1 cellular context compared by ENCODE assay signal in the genomic region with DNA sequence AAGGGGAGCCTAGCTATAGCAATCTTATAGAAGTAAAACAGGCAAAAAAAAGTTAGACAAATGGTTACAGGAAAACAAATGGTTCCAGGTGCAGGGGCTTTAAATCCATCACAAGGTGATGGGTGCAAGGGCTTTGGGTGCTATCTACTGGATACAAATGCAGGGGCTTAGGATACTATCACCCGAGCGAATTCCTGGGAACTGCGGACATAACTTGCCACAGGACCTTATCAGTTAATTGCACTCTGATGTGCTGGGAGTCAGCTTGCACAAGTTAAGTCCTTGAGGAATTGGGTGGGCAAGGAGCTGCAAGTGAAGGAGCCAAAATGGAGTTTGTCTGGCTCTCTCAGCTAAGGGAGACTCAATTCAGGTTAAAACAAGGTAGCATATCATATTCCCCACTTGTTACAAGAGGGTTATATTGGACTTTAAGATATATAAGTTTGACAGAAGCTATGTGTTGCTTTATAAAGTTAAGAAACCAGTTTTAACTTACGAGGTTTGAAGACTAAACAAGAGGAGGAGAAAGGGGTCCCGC.
A peak's percentile ranks its signal among the peaks of the same experiment; 100 is the strongest.
TF ChIP-seq lines count a peak whose summit lies in the region.

No MANE protein-coding gene starts in this region.

TF ChIP-seq in K562, 482 proteins besides CTCF, POLR2A, EP300 and RAD21 (continued from another document and continues in another):
- TF ChIP-seq, protein P1, sequence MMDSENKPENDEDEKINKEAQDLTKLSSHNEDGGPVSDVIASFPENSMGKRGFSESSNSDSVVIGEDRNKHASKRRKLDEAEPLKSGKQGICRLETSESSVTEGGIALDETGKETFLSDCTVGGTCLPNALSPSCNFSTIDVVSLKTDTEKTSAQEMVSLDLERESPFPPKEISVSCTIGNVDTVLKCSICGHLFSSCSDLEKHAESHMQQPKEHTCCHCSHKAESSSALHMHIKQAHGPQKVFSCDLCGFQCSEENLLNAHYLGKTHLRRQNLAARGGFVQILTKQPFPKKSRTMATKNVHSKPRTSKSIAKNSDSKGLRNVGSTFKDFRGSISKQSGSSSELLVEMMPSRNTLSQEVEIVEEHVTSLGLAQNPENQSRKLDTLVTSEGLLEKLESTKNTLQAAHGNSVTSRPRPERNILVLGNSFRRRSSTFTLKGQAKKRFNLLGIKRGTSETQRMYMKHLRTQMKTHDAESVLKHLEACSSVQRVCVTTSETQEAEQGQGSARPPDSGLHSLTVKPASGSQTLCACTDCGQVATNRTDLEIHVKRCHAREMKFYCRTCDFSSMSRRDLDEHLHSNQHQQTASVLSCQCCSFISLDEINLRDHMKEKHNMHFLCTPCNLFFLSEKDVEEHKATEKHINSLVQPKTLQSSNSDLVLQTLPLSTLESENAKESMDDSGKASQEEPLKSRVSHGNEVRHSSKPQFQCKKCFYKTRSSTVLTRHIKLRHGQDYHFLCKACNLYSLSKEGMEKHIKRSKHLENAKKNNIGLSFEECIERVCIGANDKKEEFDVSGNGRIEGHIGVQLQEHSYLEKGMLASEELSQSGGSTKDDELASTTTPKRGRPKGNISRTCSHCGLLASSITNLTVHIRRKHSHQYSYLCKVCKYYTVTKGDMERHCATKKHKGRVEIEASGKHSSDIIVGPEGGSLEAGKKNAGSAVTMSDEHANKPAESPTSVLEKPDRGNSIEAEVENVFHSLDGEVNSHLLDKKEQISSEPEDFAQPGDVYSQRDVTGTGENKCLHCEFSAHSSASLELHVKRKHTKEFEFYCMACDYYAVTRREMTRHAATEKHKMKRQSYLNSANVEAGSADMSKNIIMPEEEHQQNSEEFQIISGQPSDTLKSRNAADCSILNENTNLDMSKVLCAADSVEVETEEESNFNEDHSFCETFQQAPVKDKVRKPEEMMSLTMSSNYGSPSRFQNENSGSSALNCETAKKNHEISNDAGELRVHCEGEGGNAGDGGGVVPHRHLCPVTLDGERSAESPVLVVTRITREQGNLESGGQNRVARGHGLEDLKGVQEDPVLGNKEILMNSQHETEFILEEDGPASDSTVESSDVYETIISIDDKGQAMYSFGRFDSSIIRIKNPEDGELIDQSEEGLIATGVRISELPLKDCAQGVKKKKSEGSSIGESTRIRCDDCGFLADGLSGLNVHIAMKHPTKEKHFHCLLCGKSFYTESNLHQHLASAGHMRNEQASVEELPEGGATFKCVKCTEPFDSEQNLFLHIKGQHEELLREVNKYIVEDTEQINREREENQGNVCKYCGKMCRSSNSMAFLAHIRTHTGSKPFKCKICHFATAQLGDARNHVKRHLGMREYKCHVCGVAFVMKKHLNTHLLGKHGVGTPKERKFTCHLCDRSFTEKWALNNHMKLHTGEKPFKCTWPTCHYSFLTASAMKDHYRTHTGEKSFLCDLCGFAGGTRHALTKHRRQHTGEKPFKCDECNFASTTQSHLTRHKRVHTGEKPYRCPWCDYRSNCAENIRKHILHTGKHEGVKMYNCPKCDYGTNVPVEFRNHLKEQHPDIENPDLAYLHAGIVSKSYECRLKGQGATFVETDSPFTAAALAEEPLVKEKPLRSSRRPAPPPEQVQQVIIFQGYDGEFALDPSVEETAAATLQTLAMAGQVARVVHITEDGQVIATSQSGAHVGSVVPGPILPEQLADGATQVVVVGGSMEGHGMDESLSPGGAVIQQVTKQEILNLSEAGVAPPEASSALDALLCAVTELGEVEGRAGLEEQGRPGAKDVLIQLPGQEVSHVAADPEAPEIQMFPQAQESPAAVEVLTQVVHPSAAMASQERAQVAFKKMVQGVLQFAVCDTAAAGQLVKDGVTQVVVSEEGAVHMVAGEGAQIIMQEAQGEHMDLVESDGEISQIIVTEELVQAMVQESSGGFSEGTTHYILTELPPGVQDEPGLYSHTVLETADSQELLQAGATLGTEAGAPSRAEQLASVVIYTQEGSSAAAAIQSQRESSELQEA (IDR thresholded peaks at IDR 0.05; ENCODE audit: low read depth), result no peak
- TF ChIP-seq MEIS2 (IDR thresholded peaks at IDR 0.05; ENCODE audit: partially characterized antibody) (no peak), NELFE (IDR thresholded peaks at IDR 0.05; ENCODE audit: insufficient read depth, insufficient read length) (no peak), MYC (IDR thresholded peaks at IDR 0.05; ENCODE audit: low read depth, low read length) (no peak), MYC (CRISPR knock-in tag; IDR thresholded peaks at IDR 0.05; ENCODE audit: borderline replicate concordance, low read depth) (no peak), KLF1 (tag; IDR thresholded peaks at IDR 0.05) (no peak), ZNF79 (CRISPR knock-in tag; IDR thresholded peaks at IDR 0.05; ENCODE audit: low read depth) (0 out of 2 replicates have a peak, but pooled peaks have one; percentile 18), ELF4 (CRISPR knock-in tag; IDR thresholded peaks at IDR 0.05) (no peak), ARID1B (IDR thresholded peaks at IDR 0.05) (0 out of 2 replicates have a peak, but pooled peaks have one; percentile 14), BHLHE40 (IDR thresholded peaks at IDR 0.05; ENCODE audit: low read length) (no peak), BCOR (IDR thresholded peaks at IDR 0.05) (no peak), PCBP1 (IDR thresholded peaks at IDR 0.05; ENCODE audit: low read depth, low read length, poor library complexity, severe bottlenecking) (no peak), TCF7 (IDR thresholded peaks at IDR 0.05; ENCODE audit: borderline replicate concordance) (no peak), ZNF695 (CRISPR knock-in tag; IDR thresholded peaks at IDR 0.05) (no peak), ZNF41 (CRISPR knock-in tag; conservative IDR thresholded peaks at IDR 0.05) (no peak), GABPB2 (CRISPR knock-in tag; conservative IDR thresholded peaks at IDR 0.05) (no peak), RBM15 (IDR thresholded peaks at IDR 0.05; ENCODE audit: insufficient read depth, low read length) (no peak), HNRNPLL (IDR thresholded peaks at IDR 0.05; ENCODE audit: low read depth, low read length, poor library complexity, severe bottlenecking) (no peak), TAL1 (IDR thresholded peaks at IDR 0.05) (peak; percentile 24; the same call in 1 of the 2 replicates), NR2C1 (IDR thresholded peaks at IDR 0.05) (no peak), NR2C1 (tag; IDR thresholded peaks at IDR 0.05) (peak; percentile 55; the same call in 1 of the 2 replicates), POU5F1 (IDR thresholded peaks at IDR 0.05; ENCODE audit: borderline replicate concordance, low read depth, low read length, partially characterized antibody) (no peak), ZNF766 (CRISPR knock-in tag; conservative IDR thresholded peaks at IDR 0.05) (peak; percentile 63; the same call in 1 of the 2 replicates), ZFP1 (CRISPR knock-in tag; IDR thresholded peaks at IDR 0.05) (no peak), SMAD4 (CRISPR knock-in tag; conservative IDR thresholded peaks at IDR 0.05) (0 out of 2 replicates have a peak, but pooled peaks have one; percentile 28), ZBTB7A (IDR thresholded peaks at IDR 0.05; ENCODE audit: borderline replicate concordance, control insufficient read depth, low read depth, low read length) (no peak), BDP1 (IDR thresholded peaks at IDR 0.05; ENCODE audit: insufficient read depth, insufficient read length) (no peak), ZNF668 (CRISPR knock-in tag; IDR thresholded peaks at IDR 0.05) (no peak), NCOR1 (IDR thresholded peaks at IDR 0.05) (no peak), ARHGAP35 (IDR thresholded peaks at IDR 0.05; ENCODE audit: partially characterized antibody) (no peak), ZNF217 (CRISPR knock-in tag; IDR thresholded peaks at IDR 0.05) (no peak), U2AF2 (optimal IDR thresholded peaks at IDR 0.05; ENCODE audit: low read depth, low read length) (no peak), NFE2 (IDR thresholded peaks at IDR 0.05; ENCODE audit: low read depth) (no peak)
- TF ChIP-seq, protein P2, sequence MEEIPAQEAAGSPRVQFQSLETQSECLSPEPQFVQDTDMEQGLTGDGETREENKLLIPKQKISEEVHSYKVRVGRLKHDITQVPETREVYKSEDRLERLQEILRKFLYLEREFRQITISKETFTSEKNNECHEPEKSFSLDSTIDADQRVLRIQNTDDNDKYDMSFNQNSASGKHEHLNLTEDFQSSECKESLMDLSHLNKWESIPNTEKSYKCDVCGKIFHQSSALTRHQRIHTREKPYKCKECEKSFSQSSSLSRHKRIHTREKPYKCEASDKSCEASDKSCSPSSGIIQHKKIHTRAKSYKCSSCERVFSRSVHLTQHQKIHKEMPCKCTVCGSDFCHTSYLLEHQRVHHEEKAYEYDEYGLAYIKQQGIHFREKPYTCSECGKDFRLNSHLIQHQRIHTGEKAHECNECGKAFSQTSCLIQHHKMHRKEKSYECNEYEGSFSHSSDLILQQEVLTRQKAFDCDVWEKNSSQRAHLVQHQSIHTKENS (CRISPR knock-in tag; IDR thresholded peaks at IDR 0.05), result no peak
- TF ChIP-seq, protein P3, sequence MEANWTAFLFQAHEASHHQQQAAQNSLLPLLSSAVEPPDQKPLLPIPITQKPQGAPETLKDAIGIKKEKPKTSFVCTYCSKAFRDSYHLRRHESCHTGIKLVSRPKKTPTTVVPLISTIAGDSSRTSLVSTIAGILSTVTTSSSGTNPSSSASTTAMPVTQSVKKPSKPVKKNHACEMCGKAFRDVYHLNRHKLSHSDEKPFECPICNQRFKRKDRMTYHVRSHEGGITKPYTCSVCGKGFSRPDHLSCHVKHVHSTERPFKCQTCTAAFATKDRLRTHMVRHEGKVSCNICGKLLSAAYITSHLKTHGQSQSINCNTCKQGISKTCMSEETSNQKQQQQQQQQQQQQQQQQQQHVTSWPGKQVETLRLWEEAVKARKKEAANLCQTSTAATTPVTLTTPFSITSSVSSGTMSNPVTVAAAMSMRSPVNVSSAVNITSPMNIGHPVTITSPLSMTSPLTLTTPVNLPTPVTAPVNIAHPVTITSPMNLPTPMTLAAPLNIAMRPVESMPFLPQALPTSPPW (CRISPR knock-in tag; IDR thresholded peaks at IDR 0.05), result no peak
- TF ChIP-seq, protein P4, sequence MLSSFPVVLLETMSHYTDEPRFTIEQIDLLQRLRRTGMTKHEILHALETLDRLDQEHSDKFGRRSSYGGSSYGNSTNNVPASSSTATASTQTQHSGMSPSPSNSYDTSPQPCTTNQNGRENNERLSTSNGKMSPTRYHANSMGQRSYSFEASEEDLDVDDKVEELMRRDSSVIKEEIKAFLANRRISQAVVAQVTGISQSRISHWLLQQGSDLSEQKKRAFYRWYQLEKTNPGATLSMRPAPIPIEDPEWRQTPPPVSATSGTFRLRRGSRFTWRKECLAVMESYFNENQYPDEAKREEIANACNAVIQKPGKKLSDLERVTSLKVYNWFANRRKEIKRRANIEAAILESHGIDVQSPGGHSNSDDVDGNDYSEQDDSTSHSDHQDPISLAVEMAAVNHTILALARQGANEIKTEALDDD (IDR thresholded peaks at IDR 0.05), result 0 out of 2 replicates have a peak, but pooled peaks have one; percentile 20
- TF ChIP-seq, protein P5, sequence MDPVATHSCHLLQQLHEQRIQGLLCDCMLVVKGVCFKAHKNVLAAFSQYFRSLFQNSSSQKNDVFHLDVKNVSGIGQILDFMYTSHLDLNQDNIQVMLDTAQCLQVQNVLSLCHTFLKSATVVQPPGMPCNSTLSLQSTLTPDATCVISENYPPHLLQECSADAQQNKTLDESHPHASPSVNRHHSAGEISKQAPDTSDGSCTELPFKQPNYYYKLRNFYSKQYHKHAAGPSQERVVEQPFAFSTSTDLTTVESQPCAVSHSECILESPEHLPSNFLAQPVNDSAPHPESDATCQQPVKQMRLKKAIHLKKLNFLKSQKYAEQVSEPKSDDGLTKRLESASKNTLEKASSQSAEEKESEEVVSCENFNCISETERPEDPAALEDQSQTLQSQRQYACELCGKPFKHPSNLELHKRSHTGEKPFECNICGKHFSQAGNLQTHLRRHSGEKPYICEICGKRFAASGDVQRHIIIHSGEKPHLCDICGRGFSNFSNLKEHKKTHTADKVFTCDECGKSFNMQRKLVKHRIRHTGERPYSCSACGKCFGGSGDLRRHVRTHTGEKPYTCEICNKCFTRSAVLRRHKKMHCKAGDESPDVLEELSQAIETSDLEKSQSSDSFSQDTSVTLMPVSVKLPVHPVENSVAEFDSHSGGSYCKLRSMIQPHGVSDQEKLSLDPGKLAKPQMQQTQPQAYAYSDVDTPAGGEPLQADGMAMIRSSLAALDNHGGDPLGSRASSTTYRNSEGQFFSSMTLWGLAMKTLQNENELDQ (CRISPR knock-in tag; IDR thresholded peaks at IDR 0.05; ENCODE audit: borderline replicate concordance), result no peak
- TF ChIP-seq, protein P6, sequence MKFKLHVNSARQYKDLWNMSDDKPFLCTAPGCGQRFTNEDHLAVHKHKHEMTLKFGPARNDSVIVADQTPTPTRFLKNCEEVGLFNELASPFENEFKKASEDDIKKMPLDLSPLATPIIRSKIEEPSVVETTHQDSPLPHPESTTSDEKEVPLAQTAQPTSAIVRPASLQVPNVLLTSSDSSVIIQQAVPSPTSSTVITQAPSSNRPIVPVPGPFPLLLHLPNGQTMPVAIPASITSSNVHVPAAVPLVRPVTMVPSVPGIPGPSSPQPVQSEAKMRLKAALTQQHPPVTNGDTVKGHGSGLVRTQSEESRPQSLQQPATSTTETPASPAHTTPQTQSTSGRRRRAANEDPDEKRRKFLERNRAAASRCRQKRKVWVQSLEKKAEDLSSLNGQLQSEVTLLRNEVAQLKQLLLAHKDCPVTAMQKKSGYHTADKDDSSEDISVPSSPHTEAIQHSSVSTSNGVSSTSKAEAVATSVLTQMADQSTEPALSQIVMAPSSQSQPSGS (CRISPR knock-in tag; IDR thresholded peaks at IDR 0.05), result no peak
- TF ChIP-seq, protein P7, sequence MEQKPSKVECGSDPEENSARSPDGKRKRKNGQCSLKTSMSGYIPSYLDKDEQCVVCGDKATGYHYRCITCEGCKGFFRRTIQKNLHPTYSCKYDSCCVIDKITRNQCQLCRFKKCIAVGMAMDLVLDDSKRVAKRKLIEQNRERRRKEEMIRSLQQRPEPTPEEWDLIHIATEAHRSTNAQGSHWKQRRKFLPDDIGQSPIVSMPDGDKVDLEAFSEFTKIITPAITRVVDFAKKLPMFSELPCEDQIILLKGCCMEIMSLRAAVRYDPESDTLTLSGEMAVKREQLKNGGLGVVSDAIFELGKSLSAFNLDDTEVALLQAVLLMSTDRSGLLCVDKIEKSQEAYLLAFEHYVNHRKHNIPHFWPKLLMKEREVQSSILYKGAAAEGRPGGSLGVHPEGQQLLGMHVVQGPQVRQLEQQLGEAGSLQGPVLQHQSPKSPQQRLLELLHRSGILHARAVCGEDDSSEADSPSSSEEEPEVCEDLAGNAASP (IDR thresholded peaks at IDR 0.05), result no peak
- TF ChIP-seq, protein P8, sequence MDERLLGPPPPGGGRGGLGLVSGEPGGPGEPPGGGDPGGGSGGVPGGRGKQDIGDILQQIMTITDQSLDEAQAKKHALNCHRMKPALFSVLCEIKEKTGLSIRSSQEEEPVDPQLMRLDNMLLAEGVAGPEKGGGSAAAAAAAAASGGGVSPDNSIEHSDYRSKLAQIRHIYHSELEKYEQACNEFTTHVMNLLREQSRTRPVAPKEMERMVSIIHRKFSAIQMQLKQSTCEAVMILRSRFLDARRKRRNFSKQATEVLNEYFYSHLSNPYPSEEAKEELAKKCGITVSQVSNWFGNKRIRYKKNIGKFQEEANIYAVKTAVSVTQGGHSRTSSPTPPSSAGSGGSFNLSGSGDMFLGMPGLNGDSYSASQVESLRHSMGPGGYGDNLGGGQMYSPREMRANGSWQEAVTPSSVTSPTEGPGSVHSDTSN (CRISPR knock-in tag; IDR thresholded peaks at IDR 0.05; ENCODE audit: low read depth), result no peak
- TF ChIP-seq, protein P8 (tag; conservative IDR thresholded peaks at IDR 0.05; ENCODE audit: low read depth), result no peak
